In genomic region chr19:21082011-21082975, GRCh38 we compare ENCODE assay signal across 8 cellular contexts. TPM values are rescaled to one million over a fixed set of nuclear protein-coding genes. Genes with fewer than 3 reads are reported as not detected.
DNase-seq lines count a peak whose midpoint lies in the region; ATAC-seq and TF ChIP-seq lines count a peak whose summit lies in the region.

ZNF714 (plus strand) TSS chr19:21082203; CDS start chr19:21098269, 16,066 bp downstream.

- H3K4me3 Mint-ChIP-seq in CD4-positive, alpha-beta memory T cell, result peak within 1 kb of the TSS; percentile 93 to 100 (median 99)

- H3K9me3 ChIP-seq in CD4-positive, alpha-beta memory T cell (ENCODE audit: control insufficient read depth in 1 of 2, low read length in 2 of 2), result no peaks in the 10 kb centered on the region
- no peaks in the 10 kb centered on the region for H3K9me3 ChIP-seq in OCI-LY7 (ENCODE audit: low read length)
- no peaks in the 10 kb centered on the region for H3K9me3 ChIP-seq in esophagus muscularis mucosa

- no peaks in the 10 kb centered on the region for H3K9me2 ChIP-seq in OCI-LY7 (ENCODE audit: insufficient read depth, low read length)

- peak; percentile 98 for ATAC-seq in GM19467 (IDR thresholded peaks at IDR 0.05; ENCODE audit: unreplicated experiment)

- H3K4me1 Mint-ChIP-seq in CD4-positive, alpha-beta memory T cell, result peaks cover 4 to 21% (median 14%) of the 10 kb centered on the region in 4 donors

- no peak for TF ChIP-seq POLR2A in esophagus muscularis mucosa (IDR thresholded peaks at IDR 0.05; ENCODE audit: low read depth)

- peaks cover 4% of the 10 kb centered on the region for H3K36me3 ChIP-seq in CD4-positive, alpha-beta memory T cell (ENCODE audit: insufficient read depth, low read length)
- H3K36me3 ChIP-seq in OCI-LY7 (ENCODE audit: insufficient read depth, low read length), result peaks cover 43% of the 10 kb centered on the region
- no peaks in the 10 kb centered on the region for H3K36me3 ChIP-seq in esophagus muscularis mucosa

- CTCF ChIA-PET in CD4-positive, alpha-beta memory T cell (lab: Charles Lee; ENCODE audit: partially characterized antibody), result no interaction called here
- CTCF ChIA-PET in OCI-LY7 (lab: Charles Lee; ENCODE audit: unreplicated experiment), result no interaction called here

- peaks cover 11 to 20% of the 10 kb centered on the region in 2 donors for H3K36me3 Mint-ChIP-seq in CD4-positive, alpha-beta memory T cell

- intact Hi-C loops in CD4-positive, alpha-beta memory T cell (cut with micrococcal nuclease), result loop anchor here (1.0 to 5.0 kb wide), 3 partner anchors 59 to 83 kb away; partner anchors contain the start of gene ZNF430
- intact Hi-C loops in OCI-LY7 (cut with micrococcal nuclease; ENCODE audit: unreplicated experiment) (loop anchor here (5.0 kb wide), 1 partner anchor 60 kb away; the partner anchor contains the start of gene ZNF430), esophagus muscularis mucosa (cut with DNase I) (no loop called here)

- H4K20me1 ChIP-seq in OCI-LY7 (ENCODE audit: insufficient read depth, low read length), result no peaks in the 10 kb centered on the region

- POLR2A ChIA-PET in CD4-positive, alpha-beta memory T cell (lab: Charles Lee; ENCODE audit: partially characterized antibody), result interaction anchor here (0.5 to 2.2 kb wide), 8 partner anchors 60 to 634 kb away, joined by 3 to 15 read pairs (median 4); partner anchors contain the start of genes ZNF430, ZNF431 and ZNF85
- POLR2A ChIA-PET in OCI-LY7 (lab: Charles Lee), result interaction anchor here (0.7 to 1.4 kb wide), 4 partner anchors 13 to 159 kb away, joined by 3 to 7 read pairs (median 4); partner anchors contain the start of gene ZNF85

- BruUV-seq in OCI-LY7 (replicated peaks; lab: Mats Ljungman, UMichigan), result no TSS peak

- no peaks in the 10 kb centered on the region for H3K27me3 Mint-ChIP-seq in CD4-positive, alpha-beta memory T cell

- H2AFZ ChIP-seq in OCI-LY7 (ENCODE audit: low read length), result peak within 1 kb of the TSS; percentile 56; the same call in 1 of the 2 replicates

- H3K79me2 ChIP-seq in OCI-LY7 (ENCODE audit: insufficient read depth, low read depth, low read length), result peaks cover 52% of the 10 kb centered on the region

- peaks cover 0 to 2% (median 0%) of the 10 kb centered on the region in 8 donors for H3K9me3 Mint-ChIP-seq in CD4-positive, alpha-beta memory T cell

- no peaks in the 10 kb centered on the region for H3K4me1 ChIP-seq in CD4-positive, alpha-beta memory T cell (ENCODE audit: insufficient read depth, low read length)
- peaks cover 13% of the 10 kb centered on the region for H3K4me1 ChIP-seq in OCI-LY7 (ENCODE audit: insufficient read depth, low read length, poor library complexity, severe bottlenecking)
- peaks cover 0 to 14% (median 11%) of the 10 kb centered on the region in 4 donors for H3K4me1 ChIP-seq in esophagus muscularis mucosa

- H3K4me3 ChIP-seq in CD4-positive, alpha-beta memory T cell (ENCODE audit: low read length in 2 of 2), result peak within 1 kb of the TSS; percentile 39 to 80
- H3K4me3 ChIP-seq in OCI-LY7 (ENCODE audit: low read depth, low read length, poor library complexity, severe bottlenecking), result peak within 1 kb of the TSS; percentile 87
- H3K4me3 ChIP-seq in esophagus muscularis mucosa, result peak within 1 kb of the TSS; percentile 59 to 73 (median 66)

- no peak for TF ChIP-seq EP300 in esophagus muscularis mucosa (IDR thresholded peaks at IDR 0.05)

- H3K27ac Mint-ChIP-seq in CD4-positive, alpha-beta memory T cell, result peak within 1 kb of the TSS; percentile 89 to 98 (median 94)

- H3K27ac ChIP-seq in CD4-positive, alpha-beta memory T cell (ENCODE audit: low read depth, low read length), result peak within 1 kb of the TSS; percentile 61
- H3K27ac ChIP-seq in OCI-LY7 (ENCODE audit: low read depth, low read length, poor library complexity, severe bottlenecking) (peak within 1 kb of the TSS; percentile 66), esophagus muscularis mucosa (replicated peaks in 1 of 4) (peak within 1 kb of the TSS; percentile 0 to 79 (median 62))

- DNase-seq in CD4-positive, alpha-beta memory T cell, result peak; percentile 81 to 90 (median 86)
- DNase-seq in HS-5 (ENCODE audit: low read depth) (peak; percentile 61), OCI-LY7 (ENCODE audit: low spot score) (peak; percentile 97), esophagus muscularis mucosa (ENCODE audit: extremely low spot score) (peak; percentile 97), myocyte (ENCODE audit: low read depth) (peak; percentile 98)
- DNase-seq in activated T-cell treated with anti-CD3 and anti-CD28 coated beads, Interleukin-2, amount 50 U/mL, for 1 hour, result peak; percentile 72
- DNase-seq in stimulated activated CD8-positive, alpha-beta memory T cell treated with anti-CD3 and anti-CD28 coated beads, Interleukin-7, amount 100 ng/mL, for 4 hours (ENCODE audit: low read depth in 2 of 2), result peak; percentile 64 to 75

- no peaks in the 10 kb centered on the region for H3K27me3 ChIP-seq in CD4-positive, alpha-beta memory T cell (ENCODE audit: insufficient read depth, low read length)
- no peaks in the 10 kb centered on the region for H3K27me3 ChIP-seq in esophagus muscularis mucosa

- TF ChIP-seq CTCF in OCI-LY7 (conservative IDR thresholded peaks at IDR 0.05; ENCODE audit: low read length), result no peak
- no peak for TF ChIP-seq CTCF in esophagus muscularis mucosa (IDR thresholded peaks at IDR 0.05)

- peak within 1 kb of the TSS; percentile 80 for H3K4me2 ChIP-seq in OCI-LY7 (ENCODE audit: low read length)

- 23% methylated on average over 29 of the region's 38 CpGs for WGBS in esophagus muscularis mucosa

RNA-seq across cellular contexts. Expression of gene ZNF714, which starts in this region (rescaled TPM):
- total RNA-seq in CD4-positive, alpha-beta memory T cell, result 10 to 100 TPM; 11.5 to 14.7 TPM
- polyA plus RNA-seq in CD4-positive, alpha-beta memory T cell, result 1 to 10 TPM; 3.4 to 8.8 TPM
- 39.6 and 46.4 TPM in 2 replicates for total RNA-seq in OCI-LY7 (2014; rRNA removed; shearing (Covaris generic))
- 51.7 and 59.2 TPM in 2 replicates for total RNA-seq in OCI-LY7 (2022)
- 1 to 10 TPM; 1.7 to 2.5 (median 2.2) TPM for total RNA-seq in esophagus muscularis mucosa
- total RNA-seq in myocyte, result 14.3 and 19.0 TPM in 2 replicates
- 15.0 TPM for polyA plus RNA-seq in myocyte (2012)

Comparison
In these comparisons a context has a peak if more than half of its experiments do, and no peak if none do; other contexts are left out.
1. Peak in every context shown above with its lines: DNase-seq, ATAC-seq, H3K4me3 ChIP-seq and H3K27ac ChIP-seq.